ENCODE assay signal across 13 cellular contexts in genomic region chrX:154419688-154420401, GRCh38. TPM values are rescaled to one million over a fixed set of nuclear protein-coding genes. Genes with fewer than 3 reads are reported as not detected.
DNase-seq lines count a peak whose midpoint lies in the region; ATAC-seq and TF ChIP-seq lines count a peak whose summit lies in the region.
"Had no signal": no experiment of that assay in that cellular context is flagged by ENCODE, and none has a peak within 500 bp of the region (broad histone marks: within the 10 kb centered on the region; RNA-seq: fewer than 3 reads in every experiment).

No MANE protein-coding gene starts in this region.

- H3K4me1 ChIP-seq in heart left ventricle, result peaks cover 0 to 10% (median 0%) of the 10 kb centered on the region in 12 donors
- H3K4me1 ChIP-seq in testis, result no peaks in the 10 kb centered on the region

- peak; percentile 93 to 96 (median 94) for ATAC-seq in heart left ventricle
- ATAC-seq: T-cell had no signal

- intact Hi-C loops in heart left ventricle (cut with DNase I), result no loop called here
- intact Hi-C loops in testis (cut with DNase I; ENCODE audit: low total_unique reads), result no loop called here

- TF ChIP-seq POLR2A in heart left ventricle (IDR thresholded peaks at IDR 0.05), result peak in 1 of 2 donors; percentile 31
- no peak for TF ChIP-seq POLR2A in testis (IDR thresholded peaks at IDR 0.05)

- H3K9me3 ChIP-seq in heart left ventricle (no peaks in the 10 kb centered on the region), testis (no peaks in the 10 kb centered on the region)

- WGBS in heart left ventricle, 4 donors, result 41 to 61% (median 48%) methylated on average over 11 to 19 of the region's 19 CpGs
- 58% methylated on average over 10 of the region's 19 CpGs; no CpG with 5 or more reads in 1 of the 2 donors for WGBS in testis, 2 donors

- H3K4me3 ChIP-seq in heart left ventricle, result peak overlapping the region in 8 of 12 donors; percentile 22 to 49 (median 32)
- no peak overlapping the region for H3K4me3 ChIP-seq in testis

- H3K27me3 ChIP-seq in heart left ventricle (no peaks in the 10 kb centered on the region), testis (no peaks in the 10 kb centered on the region)

- H3K27ac ChIP-seq in heart left ventricle, result peak overlapping the region; percentile 37 to 88 (median 70)
- no peak overlapping the region for H3K27ac ChIP-seq in testis

- no peak for TF ChIP-seq CTCF in heart left ventricle (IDR thresholded peaks at IDR 0.05)
- no peak for TF ChIP-seq CTCF in testis (IDR thresholded peaks at IDR 0.05)

- H3K36me3 ChIP-seq in heart left ventricle, result peaks cover 0 to 6% (median 0%) of the 10 kb centered on the region in 9 donors
- no peaks in the 10 kb centered on the region for H3K36me3 ChIP-seq in testis (ENCODE audit: low read depth, missing control alignments)

- DNase-seq in NCI-H1694 (lab: John Stamatoyannopoulos, UW) (peak; percentile 33), NCI-H1694 treated with DMSO at 0.1 percent for 48 hours (lab: John Stamatoyannopoulos, UW) (no peak), heart left ventricle (peak in 4 of 5 donors; percentile 48 to 79 (median 66)), testis (peak; percentile 82), RPMI8226 (no peak), H4 (ENCODE audit: low spot score) (no peak)
- DNase-seq: 8988T; activated B cell treated with CpG ODN at 0.5 μM for 24 hours; activated naive CD4-positive, alpha-beta T cell treated with Interleukin-2 at 50 U/mL for 16 hours; EL; NCI-H446; small intestine; T-cell had no signal

RNA-seq across cellular contexts. Expression of gene TAFAZZIN, which starts 8.5 kb away (rescaled TPM):
- total RNA-seq in heart left ventricle (10 to 100 TPM; 29.1 to 38.6 (median 34.5) TPM), testis (10 to 100 TPM; 32.1 to 48.7 TPM)
- polyA plus RNA-seq in heart left ventricle (10 to 100 TPM; 27.2 to 51.1 TPM), testis (ENCODE audit: insufficient read depth, low read depth, low replicate concordance) (11.8 TPM)
- total RNA-seq in H4 (2014; rRNA removed; shearing (Covaris generic)), result 15.1 and 15.3 TPM in 2 replicates

RNA-seq across cellular contexts. Expression of gene ATP6AP1, which starts 8.6 kb away (rescaled TPM):
- 100 to 1,000 TPM in 2 of 9 donors, 10 to 100 TPM in 7; 67.7 to 127 (median 84.2) TPM for total RNA-seq in heart left ventricle
- polyA plus RNA-seq in heart left ventricle, result 100 to 1,000 TPM in 1 of 2 donors, 10 to 100 TPM in 1; 33.8 to 111 TPM
- total RNA-seq in testis, result 100 to 1,000 TPM in 1 of 2 donors, 10 to 100 TPM in 1; 95.1 to 158 TPM
- 119 TPM for polyA plus RNA-seq in testis (ENCODE audit: insufficient read depth, low read depth, low replicate concordance)
- 60.2 and 69.2 TPM in 2 replicates for total RNA-seq in H4 (2014; rRNA removed; shearing (Covaris generic))

RNA-seq across cellular contexts. Expression of gene DNASE1L1, which starts 10.8 kb away (rescaled TPM):
- total RNA-seq in heart left ventricle (100 to 1,000 TPM in 2 of 9 donors, 10 to 100 TPM in 7; 26.7 to 117 (median 43.8) TPM), testis (10 to 100 TPM; 36.5 to 42.2 TPM)
- polyA plus RNA-seq in heart left ventricle (10 to 100 TPM; 27.7 to 57.1 TPM), testis (ENCODE audit: insufficient read depth, low read depth, low replicate concordance) (18.5 TPM)
- 19.4 and 21.8 TPM in 2 replicates for total RNA-seq in H4 (2014; rRNA removed; shearing (Covaris generic))

RNA-seq across cellular contexts. Expression of gene GDI1, which starts 17.1 kb away (rescaled TPM):
- total RNA-seq in heart left ventricle (100 to 1,000 TPM in 2 of 9 donors, 10 to 100 TPM in 7; 73.6 to 105 (median 92.2) TPM), testis (100 to 1,000 TPM; 158 to 162 TPM)
- polyA plus RNA-seq in heart left ventricle (100 to 1,000 TPM in 1 of 2 donors, 10 to 100 TPM in 1; 77.1 to 152 TPM), testis (ENCODE audit: insufficient read depth, low read depth, low replicate concordance) (118 TPM)
- total RNA-seq in H4 (2014; rRNA removed; shearing (Covaris generic)), result 62.2 and 68.0 TPM in 2 replicates

RNA-seq across cellular contexts. Expression of gene RPL10, which starts 21.7 kb away (rescaled TPM):
- 1,000 to 10,000 TPM; 1,381 to 3,072 (median 2,052) TPM for total RNA-seq in heart left ventricle
- 1,000 to 10,000 TPM; 2,362 to 5,995 TPM for polyA plus RNA-seq in heart left ventricle
- total RNA-seq in testis, result 1,000 to 10,000 TPM in 1 of 2 donors, 100 to 1,000 TPM in 1; 925 to 1,913 TPM
- 1,423 TPM for polyA plus RNA-seq in testis (ENCODE audit: insufficient read depth, low read depth, low replicate concordance)
- 5,829 and 6,316 TPM in 2 replicates for total RNA-seq in H4 (2014; rRNA removed; shearing (Covaris generic))

Comparison
In these comparisons a context has a peak if more than half of its experiments do, and no peak if none do; other contexts are left out.
1. DNase-seq: peak in NCI-H1694 (single experiment), heart left ventricle (4 of 5) and testis (single experiment); none in NCI-H1694 treated with DMSO at 0.1 percent for 48 hours (single experiment), RPMI8226 (single experiment) and H4 (single experiment).
2. H3K27ac ChIP-seq: peak in heart left ventricle (12 of 12); none in testis (0 of 2).
3. H3K4me3 ChIP-seq: peak in heart left ventricle (8 of 12); none in testis (0 of 2).